In the genomic region with DNA sequence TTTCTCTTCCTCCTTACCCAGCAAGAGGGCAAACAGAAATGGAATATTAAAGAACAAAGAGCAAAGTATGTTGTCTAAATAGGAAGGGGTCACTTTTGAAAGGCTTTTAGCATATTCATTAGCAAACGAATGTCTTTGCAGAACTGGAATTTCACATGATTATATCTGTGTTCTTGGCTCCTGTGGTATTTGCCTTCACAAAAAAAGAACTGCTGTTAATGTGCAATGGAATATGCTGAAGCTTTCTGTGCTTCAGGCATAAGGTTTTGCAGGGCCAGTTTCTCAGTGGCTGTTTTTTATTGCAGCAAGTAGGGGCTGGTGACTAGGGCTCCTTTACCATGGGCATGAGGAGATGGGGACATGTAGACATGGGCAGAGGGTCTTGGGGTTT, we compare ENCODE assay signal across 23 cellular contexts.
"Had no signal": no experiment of that assay in that cellular context is flagged by ENCODE, and none has a peak within 500 bp of the region (broad histone marks: within the 10 kb centered on the region; RNA-seq: fewer than 3 reads in every experiment).

No MANE protein-coding gene starts in this region.

- H3K27ac Mint-ChIP-seq: activated CD4-positive, alpha-beta T cell treated with anti-CD3 and anti-CD28 coated beads for 36 hours; activated CD8-positive, alpha-beta T cell treated with anti-CD3 and anti-CD28 coated beads for 36 hours; activated naive CD4-positive, alpha-beta T cell treated with anti-CD3 and anti-CD28 coated beads, Interleukin-2, amount 50 U/mL, for 24 hours; activated T-cell treated with anti-CD3 and anti-CD28 coated beads, Interleukin-2, amount 50 U/mL, for 72 hours; activated T-helper 2 cell treated with anti-CD3 and anti-CD28 coated beads, Interferon-gamma antibody, Interleukin-2, Interleukin-4, amounts not matched to agents 10 μg/mL and 5 μg/mL and 100 μg/mL, durations not matched to agents 14 hours and 24 hours and 36 hours; T-helper 1 cell treated with Interleukin-12 subunit alpha and Interleukin-12 subunit beta and Interleukin-4 antibody, amounts not matched to agents 30 μg/mL and 1 μg/mL, for 36 hours had no signal

- H3K4me3 Mint-ChIP-seq: activated CD4-positive, alpha-beta T cell treated with anti-CD3 and anti-CD28 coated beads for 36 hours; activated CD8-positive, alpha-beta T cell treated with anti-CD3 and anti-CD28 coated beads for 36 hours; activated naive CD4-positive, alpha-beta T cell treated with anti-CD3 and anti-CD28 coated beads, Interleukin-2, amount 50 U/mL, for 24 hours; activated T-cell treated with anti-CD3 and anti-CD28 coated beads, Interleukin-2, amount 50 U/mL, for 72 hours; T-helper 1 cell treated with Interleukin-12 subunit alpha and Interleukin-12 subunit beta and Interleukin-4 antibody, amounts not matched to agents 30 μg/mL and 1 μg/mL, for 36 hours had no signal

- H3K4me1 ChIP-seq: ascending aorta, Peyer's patch had no signal

- H3K9me3 Mint-ChIP-seq: activated CD8-positive, alpha-beta T cell treated with anti-CD3 and anti-CD28 coated beads for 36 hours; activated naive CD4-positive, alpha-beta T cell treated with anti-CD3 and anti-CD28 coated beads, Interleukin-2, amount 50 U/mL, for 24 hours; activated T-cell treated with anti-CD3 and anti-CD28 coated beads, Interleukin-2, amount 50 U/mL, for 72 hours; activated T-helper 2 cell treated with anti-CD3 and anti-CD28 coated beads, Interferon-gamma antibody, Interleukin-2, Interleukin-4, amounts not matched to agents 10 μg/mL and 5 μg/mL and 100 μg/mL, durations not matched to agents 14 hours and 24 hours and 36 hours; T-helper 1 cell treated with Interleukin-12 subunit alpha and Interleukin-12 subunit beta and Interleukin-4 antibody, amounts not matched to agents 30 μg/mL and 1 μg/mL, for 36 hours had no signal

- ATAC-seq: activated CD4-positive, alpha-beta T cell treated with anti-CD3 and anti-CD28 coated beads for 36 hours; activated CD8-positive, alpha-beta T cell treated with anti-CD3 and anti-CD28 coated beads for 36 hours; activated T-cell treated with anti-CD3 and anti-CD28 coated beads, Interleukin-2, amount 50 U/mL, for 72 hours; K562 had no signal

- H3K27me3 ChIP-seq: ascending aorta, body of pancreas, Peyer's patch had no signal

- H3K4me1 Mint-ChIP-seq: activated CD4-positive, alpha-beta T cell treated with anti-CD3 and anti-CD28 coated beads for 36 hours; activated naive CD4-positive, alpha-beta T cell treated with anti-CD3 and anti-CD28 coated beads, Interleukin-2, amount 50 U/mL, for 24 hours had no signal

- H3K9me3 ChIP-seq: ascending aorta, body of pancreas, Peyer's patch had no signal

- H3K27ac ChIP-seq: ascending aorta, Peyer's patch had no signal

- H3K36me3 Mint-ChIP-seq: activated naive CD4-positive, alpha-beta T cell treated with anti-CD3 and anti-CD28 coated beads, Interleukin-2, amount 50 U/mL, for 24 hours had no signal

- DNase-seq: activated CD4-positive, alpha-beta T cell treated with anti-CD3 and anti-CD28 coated beads for 36 hours; activated CD4-positive, CD25-positive, alpha-beta regulatory T cell; activated CD8-positive, alpha-beta memory T cell treated with anti-CD3 and anti-CD28 coated beads, Interleukin-2, amount 50 U/mL, for 4 hours; activated CD8-positive, alpha-beta T cell treated with anti-CD3 and anti-CD28 coated beads for 36 hours; activated gamma-delta T cell treated with Interleukin-2 at 50 U/mL for 16 hours; activated T-cell treated with anti-CD3 and anti-CD28 coated beads, Interleukin-2, amount 50 U/mL, for 72 hours; Karpas-422; NCI-H1048; NCI-H187 treated with DMSO at 0.1 percent for 48 hours; NCI-H2171; NCI-H2227 treated with DMSO at 0.1 percent for 48 hours; NCI-H526; NCI-H774; NK-92 treated with Interleukin-12 subunit alpha and Interleukin-12 subunit beta, amount 100 ng/mL, for 24 hours; OCI-M1; Peyer's patch; SHP77 had no signal

- H3K27me3 Mint-ChIP-seq: activated CD4-positive, alpha-beta T cell treated with anti-CD3 and anti-CD28 coated beads for 36 hours had no signal
